In genomic region chr21:44893948-44894656, GRCh38 we compare ENCODE assay signal across 17 cellular contexts. TPM values are rescaled to one million over a fixed set of nuclear protein-coding genes. Genes with fewer than 3 reads are reported as not detected.
A peak's percentile ranks its signal among the peaks of the same experiment; 100 is the strongest.
DNase-seq lines count a peak whose midpoint lies in the region; ATAC-seq lines count a peak whose summit lies in the region.
"Had no signal": no experiment of that assay in that cellular context is flagged by ENCODE, and none has a peak within 500 bp of the region (broad histone marks: within the 10 kb centered on the region; RNA-seq: fewer than 3 reads in every experiment).

No MANE protein-coding gene starts in this region.

- CTCF ChIA-PET in CD4-positive, alpha-beta memory T cell (lab: Charles Lee; ENCODE audit: partially characterized antibody): interaction anchor here (0.9 to 11.7 kb wide), 13 partner anchors 11 to 1163 kb away, joined by 3 to 253 read pairs (median 4); partner anchors contain the start of gene UBE2G2

- H3K27ac ChIP-seq in CD4-positive, alpha-beta memory T cell (ENCODE audit: low read depth, low read length): no peak overlapping the region
- H3K27ac ChIP-seq: SJCRH30 had no signal

- DNase-seq in activated CD4-positive, alpha-beta T cell treated with anti-CD3 and anti-CD28 coated beads, Interleukin-2, amount 10 ng/mL, durations not matched to agents 24 days and 14 days: no peak
- no peak for DNase-seq in activated CD4-positive, alpha-beta T cell treated with anti-CD3 and anti-CD28 coated beads, Interleukin-2, amount 50 U/mL, for 48 hours
- no peak for DNase-seq in CD4-positive, alpha-beta memory T cell
- no peak for DNase-seq in activated naive CD8-positive, alpha-beta T cell treated with anti-CD3 and anti-CD28 coated beads, Interleukin-2, amount 50 U/mL, for 24 hours
- no peak for DNase-seq in natural killer cell treated with Interleukin-12 subunit alpha and Interleukin-12 subunit beta and Interleukin-15 and Interleukin-18, amount 100 ng/mL, for 72 hours (ENCODE audit: low spot score)
- no peak for DNase-seq in stimulated activated CD4-positive, alpha-beta T cell treated with anti-CD3 and anti-CD28 coated beads, Interleukin-2, amount 100 ng/mL, for 48 hours
- DNase-seq: Caco-2, HFFc6, Kasumi-1, NCI-H1105, NCI-H69, OCI-M1, SJCRH30, trophoblast cell had no signal

- no peaks in the 10 kb centered on the region for H3K9me3 Mint-ChIP-seq in activated CD4-positive, alpha-beta T cell treated with anti-CD3 and anti-CD28 coated beads, Interleukin-2, amount 10 ng/mL, durations not matched to agents 24 days and 14 days
- H3K9me3 Mint-ChIP-seq in CD4-positive, alpha-beta memory T cell: no peaks in the 10 kb centered on the region
- H3K9me3 Mint-ChIP-seq in activated naive CD8-positive, alpha-beta T cell treated with anti-CD3 and anti-CD28 coated beads, Interleukin-2, amount 50 U/mL, for 24 hours: no peaks in the 10 kb centered on the region
- H3K9me3 Mint-ChIP-seq in natural killer cell treated with Interleukin-12 subunit alpha and Interleukin-12 subunit beta and Interleukin-15 and Interleukin-18, amount 100 ng/mL, for 72 hours: no peaks in the 10 kb centered on the region
- H3K9me3 Mint-ChIP-seq: HFFc6 had no signal

- H3K27me3 ChIP-seq in CD4-positive, alpha-beta memory T cell (ENCODE audit: insufficient read depth, low read length): no peaks in the 10 kb centered on the region
- H3K27me3 ChIP-seq: SJCRH30 had no signal

- no peak for ATAC-seq in activated naive CD8-positive, alpha-beta T cell treated with anti-CD3 and anti-CD28 coated beads, Interleukin-2, amount 50 U/mL, for 24 hours
- ATAC-seq in natural killer cell treated with Interleukin-12 subunit alpha and Interleukin-12 subunit beta and Interleukin-15 and Interleukin-18, amount 100 ng/mL, for 72 hours: no peak
- ATAC-seq in GM19328 (IDR thresholded peaks at IDR 0.05; ENCODE audit: unreplicated experiment) (no peak), GM19395 (IDR thresholded peaks at IDR 0.05; ENCODE audit: unreplicated experiment) (no peak)

- no peak overlapping the region for H3K4me3 ChIP-seq in CD4-positive, alpha-beta memory T cell (ENCODE audit: low read length in 2 of 2)
- H3K4me3 ChIP-seq: SJCRH30 had no signal

- peaks cover 34% of the 10 kb centered on the region for H3K36me3 Mint-ChIP-seq in activated CD4-positive, alpha-beta T cell treated with anti-CD3 and anti-CD28 coated beads, Interleukin-2, amount 10 ng/mL, durations not matched to agents 24 days and 14 days (ENCODE audit: low read depth)
- peaks cover 7 to 50% of the 10 kb centered on the region in 2 donors for H3K36me3 Mint-ChIP-seq in CD4-positive, alpha-beta memory T cell
- peaks cover 19% of the 10 kb centered on the region for H3K36me3 Mint-ChIP-seq in activated naive CD8-positive, alpha-beta T cell treated with anti-CD3 and anti-CD28 coated beads, Interleukin-2, amount 50 U/mL, for 24 hours (ENCODE audit: low read depth)
- no peaks in the 10 kb centered on the region for H3K36me3 Mint-ChIP-seq in natural killer cell treated with Interleukin-12 subunit alpha and Interleukin-12 subunit beta and Interleukin-15 and Interleukin-18, amount 100 ng/mL, for 72 hours

- H3K4me1 ChIP-seq in CD4-positive, alpha-beta memory T cell (ENCODE audit: insufficient read depth, low read length): peaks cover 25% of the 10 kb centered on the region
- H3K4me1 ChIP-seq: Caco-2 had no signal

- H3K27me3 Mint-ChIP-seq in activated CD4-positive, alpha-beta T cell treated with anti-CD3 and anti-CD28 coated beads, Interleukin-2, amount 10 ng/mL, durations not matched to agents 24 days and 14 days: no peaks in the 10 kb centered on the region
- H3K27me3 Mint-ChIP-seq in CD4-positive, alpha-beta memory T cell: no peaks in the 10 kb centered on the region
- no peaks in the 10 kb centered on the region for H3K27me3 Mint-ChIP-seq in activated naive CD8-positive, alpha-beta T cell treated with anti-CD3 and anti-CD28 coated beads, Interleukin-2, amount 50 U/mL, for 24 hours
- no peaks in the 10 kb centered on the region for H3K27me3 Mint-ChIP-seq in natural killer cell treated with Interleukin-12 subunit alpha and Interleukin-12 subunit beta and Interleukin-15 and Interleukin-18, amount 100 ng/mL, for 72 hours

- no peaks in the 10 kb centered on the region for H3K9me3 ChIP-seq in CD4-positive, alpha-beta memory T cell (ENCODE audit: control insufficient read depth in 1 of 2, low read length in 2 of 2)
- H3K9me3 ChIP-seq: Caco-2, SJCRH30 had no signal

- POLR2A ChIA-PET in CD4-positive, alpha-beta memory T cell (lab: Charles Lee; ENCODE audit: partially characterized antibody): interaction anchor here (0.9 to 13.8 kb wide), 9 partner anchors 11 to 93 kb away, joined by 3 to 267 read pairs (median 4); partner anchors contain the start of genes ITGB2 and UBE2G2

- peaks cover 6% of the 10 kb centered on the region for H3K4me1 Mint-ChIP-seq in activated CD4-positive, alpha-beta T cell treated with anti-CD3 and anti-CD28 coated beads, Interleukin-2, amount 10 ng/mL, durations not matched to agents 24 days and 14 days
- peaks cover 14 to 36% (median 15%) of the 10 kb centered on the region in 4 donors for H3K4me1 Mint-ChIP-seq in CD4-positive, alpha-beta memory T cell
- H3K4me1 Mint-ChIP-seq in activated naive CD8-positive, alpha-beta T cell treated with anti-CD3 and anti-CD28 coated beads, Interleukin-2, amount 50 U/mL, for 24 hours: peaks cover 11% of the 10 kb centered on the region
- H3K4me1 Mint-ChIP-seq in natural killer cell treated with Interleukin-12 subunit alpha and Interleukin-12 subunit beta and Interleukin-15 and Interleukin-18, amount 100 ng/mL, for 72 hours (ENCODE audit: low read depth in 2 of 2): peaks cover 8 to 10% of the 10 kb centered on the region in 2 donors

- H3K27ac Mint-ChIP-seq in activated CD4-positive, alpha-beta T cell treated with anti-CD3 and anti-CD28 coated beads, Interleukin-2, amount 10 ng/mL, durations not matched to agents 24 days and 14 days: peak overlapping the region; percentile 42
- peak overlapping the region in 6 of 7 donors; percentile 1 to 89 (median 83) for H3K27ac Mint-ChIP-seq in CD4-positive, alpha-beta memory T cell
- H3K27ac Mint-ChIP-seq in activated naive CD8-positive, alpha-beta T cell treated with anti-CD3 and anti-CD28 coated beads, Interleukin-2, amount 50 U/mL, for 24 hours: peak overlapping the region; percentile 49
- H3K27ac Mint-ChIP-seq in natural killer cell treated with Interleukin-12 subunit alpha and Interleukin-12 subunit beta and Interleukin-15 and Interleukin-18, amount 100 ng/mL, for 72 hours: peak overlapping the region; percentile 11 to 16
- H3K27ac Mint-ChIP-seq: HFFc6 had no signal

- intact Hi-C loops in activated CD4-positive, alpha-beta T cell treated with anti-CD3 and anti-CD28 coated beads, Interleukin-2, amount 10 ng/mL, durations not matched to agents 24 days and 14 days (cut with micrococcal nuclease): loop anchor here (2.0 kb wide), 1 partner anchor 17 kb away; no protein-coding TSS in a partner anchor
- intact Hi-C loops in CD4-positive, alpha-beta memory T cell (cut with micrococcal nuclease): no loop called here

- H3K4me3 Mint-ChIP-seq in activated CD4-positive, alpha-beta T cell treated with anti-CD3 and anti-CD28 coated beads, Interleukin-2, amount 10 ng/mL, durations not matched to agents 24 days and 14 days: no peak overlapping the region
- H3K4me3 Mint-ChIP-seq in CD4-positive, alpha-beta memory T cell: peak overlapping the region in 1 of 8 donors; percentile 5
- H3K4me3 Mint-ChIP-seq in activated naive CD8-positive, alpha-beta T cell treated with anti-CD3 and anti-CD28 coated beads, Interleukin-2, amount 50 U/mL, for 24 hours: no peak overlapping the region
- H3K4me3 Mint-ChIP-seq in natural killer cell treated with Interleukin-12 subunit alpha and Interleukin-12 subunit beta and Interleukin-15 and Interleukin-18, amount 100 ng/mL, for 72 hours: no peak overlapping the region
- H3K4me3 Mint-ChIP-seq: HFFc6 had no signal

- H3K36me3 ChIP-seq in CD4-positive, alpha-beta memory T cell (ENCODE audit: insufficient read depth, low read length): peaks cover 58% of the 10 kb centered on the region

RNA-seq across cellular contexts. Expression of gene PTTG1IP, which starts 20.6 kb away (rescaled TPM):
- total RNA-seq in activated CD4-positive, alpha-beta T cell treated with anti-CD3 and anti-CD28 coated beads, Interleukin-2, amount 10 ng/mL, durations not matched to agents 24 days and 14 days: 44.2 and 46.5 TPM in 2 replicates
- total RNA-seq in CD4-positive, alpha-beta memory T cell: 100 to 1,000 TPM in 1 of 2 experiments, 10 to 100 TPM in 1; 98.7 to 110 TPM
- polyA plus RNA-seq in CD4-positive, alpha-beta memory T cell: 10 to 100 TPM; 84.8 to 92.4 TPM
- 10 to 100 TPM; 69.4 to 81.7 TPM for total RNA-seq in natural killer cell treated with Interleukin-12 subunit alpha and Interleukin-12 subunit beta and Interleukin-15 and Interleukin-18, amount 100 ng/mL, for 72 hours

RNA-seq across cellular contexts. Expression of gene ITGB2, which starts 26.6 kb away (rescaled TPM):
- 265 and 266 TPM in 2 replicates for total RNA-seq in activated CD4-positive, alpha-beta T cell treated with anti-CD3 and anti-CD28 coated beads, Interleukin-2, amount 10 ng/mL, durations not matched to agents 24 days and 14 days
- total RNA-seq in CD4-positive, alpha-beta memory T cell: 100 to 1,000 TPM; 278 to 291 TPM
- polyA plus RNA-seq in CD4-positive, alpha-beta memory T cell: 100 to 1,000 TPM; 538 to 575 TPM
- total RNA-seq in natural killer cell treated with Interleukin-12 subunit alpha and Interleukin-12 subunit beta and Interleukin-15 and Interleukin-18, amount 100 ng/mL, for 72 hours: 1,000 to 10,000 TPM in 1 of 2 donors, 100 to 1,000 TPM in 1; 448 to 1,246 TPM
- total RNA-seq: G401 had no signal

RNA-seq across cellular contexts. Expression of gene SLX9, which starts 45.7 kb away (rescaled TPM):
- total RNA-seq in activated CD4-positive, alpha-beta T cell treated with anti-CD3 and anti-CD28 coated beads, Interleukin-2, amount 10 ng/mL, durations not matched to agents 24 days and 14 days: 74.6 and 80.8 TPM in 2 replicates
- total RNA-seq in CD4-positive, alpha-beta memory T cell: 10 to 100 TPM; 17.7 to 21.6 TPM
- 10 to 100 TPM in 1 of 2 donors, 1 to 10 TPM in 1; 9.4 to 13.1 TPM for polyA plus RNA-seq in CD4-positive, alpha-beta memory T cell
- total RNA-seq in natural killer cell treated with Interleukin-12 subunit alpha and Interleukin-12 subunit beta and Interleukin-15 and Interleukin-18, amount 100 ng/mL, for 72 hours: 10 to 100 TPM; 43.5 to 83.6 TPM

Comparison
In these comparisons a context has a peak if more than half of its experiments do, and no peak if none do; other contexts are left out.
1. H3K27ac Mint-ChIP-seq: peak in every context shown above with its lines; median percentile 83 in CD4-positive, alpha-beta memory T cell; 49 in activated naive CD8-positive, alpha-beta T cell treated with anti-CD3 and anti-CD28 coated beads, Interleukin-2, amount 50 U/mL, for 24 hours; 42 in activated CD4-positive, alpha-beta T cell treated with anti-CD3 and anti-CD28 coated beads, Interleukin-2, amount 10 ng/mL, durations not matched to agents 24 days and 14 days; 14 in natural killer cell treated with Interleukin-12 subunit alpha and Interleukin-12 subunit beta and Interleukin-15 and Interleukin-18, amount 100 ng/mL, for 72 hours.